Comparison of ENCODE assay signal across 24 cellular contexts in the genomic region with DNA sequence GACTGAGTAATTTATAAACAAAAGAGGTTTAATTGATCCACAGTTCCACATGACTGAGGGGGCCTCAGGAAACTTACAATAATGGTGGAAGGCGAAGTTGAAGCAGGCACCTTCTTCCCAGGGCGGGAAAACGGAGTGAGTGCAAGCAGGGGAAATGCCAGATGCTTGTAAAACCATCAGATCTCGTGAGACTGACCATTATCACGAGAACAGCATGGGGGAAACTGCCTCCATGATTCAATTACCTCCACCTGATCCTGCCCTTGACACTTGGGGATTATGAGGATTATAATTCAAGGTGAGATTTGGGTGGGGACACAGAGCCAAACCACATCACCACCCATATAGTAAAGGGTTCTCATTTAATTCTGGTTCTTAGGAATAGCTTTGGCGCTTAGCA.
"Had no signal": no experiment of that assay in that cellular context is flagged by ENCODE, and none has a peak within 500 bp of the region (broad histone marks: within the 10 kb centered on the region; RNA-seq: fewer than 3 reads in every experiment).

No MANE protein-coding gene starts in this region.

- DNase-seq: KBM-7, MV-4-11, NCI-H1048, NCI-H1105, NCI-H1417, NCI-H1436 treated with DMSO at 0.1 percent for 48 hours, NCI-H1694, NCI-H187 treated with DMSO at 0.1 percent for 48 hours, NCI-H2029 treated with DMSO at 0.1 percent for 48 hours, NCI-H2171 treated with DMSO at 0.1 percent for 48 hours, NCI-H226, NCI-H446, NCI-H510A, NCI-H524 treated with DMSO at 0.1 percent for 48 hours, NCI-H774, Right ventricle myocardium superior, RPMI8226, SIG-M5, SK-N-SH, SW 1271, T-cell had no signal

- H3K36me3 Mint-ChIP-seq: T-cell had no signal

- H3K4me3 Mint-ChIP-seq: IgD-negative memory B cell, T-cell had no signal

- H3K4me1 Mint-ChIP-seq: IgD-negative memory B cell, T-cell had no signal

- H3K27ac Mint-ChIP-seq: IgD-negative memory B cell, T-cell had no signal

- H3K4me2 ChIP-seq: SK-N-SH had no signal

- ATAC-seq: T-cell had no signal

- H3K9me3 ChIP-seq: SJSA1, SK-N-SH had no signal

- H3K9ac ChIP-seq: SK-N-SH had no signal

- H3K27ac ChIP-seq: HL-60, SJSA1 had no signal

- H3K4me1 ChIP-seq: SJSA1 had no signal

- H3K36me3 ChIP-seq: SJSA1 had no signal

- H3K9me3 Mint-ChIP-seq: IgD-negative memory B cell, T-cell had no signal

- H3K4me3 ChIP-seq: SJSA1 had no signal
